12 cellular contexts compared by ENCODE assay signal in genomic region chr7:114832906-114833595, GRCh38.
DNase-seq lines count a peak whose midpoint lies in the region; ATAC-seq and TF ChIP-seq lines count a peak whose summit lies in the region.
"Had no signal": no experiment of that assay in that cellular context is flagged by ENCODE, and none has a peak within 500 bp of the region (broad histone marks: within the 10 kb centered on the region; RNA-seq: fewer than 3 reads in every experiment).

No MANE protein-coding gene starts in this region.

- no peak overlapping the region for H2AFZ ChIP-seq in osteoblast (ENCODE audit: low read length)

- no peak overlapping the region for H3K4me2 ChIP-seq in osteoblast (ENCODE audit: insufficient read depth, low read length)

- H3K79me2 ChIP-seq in osteoblast (ENCODE audit: insufficient read depth, low read length), result no peaks in the 10 kb centered on the region

- H3K36me3 Mint-ChIP-seq in activated CD8-positive, alpha-beta T cell treated with anti-CD3 and anti-CD28 coated beads for 36 hours (ENCODE audit: low read depth), result no peaks in the 10 kb centered on the region
- peaks cover 2% of the 10 kb centered on the region for H3K36me3 Mint-ChIP-seq in activated CD8-positive, alpha-beta T cell treated with anti-CD3 and anti-CD28 coated beads, Interleukin-2, amount 10 ng/mL, durations not matched to agents 7 days and 5 days (ENCODE audit: low read depth)
- H3K36me3 Mint-ChIP-seq in stimulated activated effector memory CD8-positive, alpha-beta T cell treated with anti-CD3 and anti-CD28 coated beads, Interleukin-12 subunit alpha, Interleukin-12 subunit beta, amount 100 ng/mL, for 72 hours, result no peaks in the 10 kb centered on the region

- no peaks in the 10 kb centered on the region for H4K20me1 ChIP-seq in osteoblast (ENCODE audit: insufficient read depth, low read length)

- peak; percentile 87 for ATAC-seq in activated CD8-positive, alpha-beta T cell treated with anti-CD3 and anti-CD28 coated beads for 36 hours
- ATAC-seq in activated CD8-positive, alpha-beta T cell treated with anti-CD3 and anti-CD28 coated beads, Interleukin-2, amount 10 ng/mL, durations not matched to agents 7 days and 5 days, result no peak
- ATAC-seq in GM21515 (IDR thresholded peaks at IDR 0.05; ENCODE audit: unreplicated experiment) (peak; percentile 91), HG03108 (IDR thresholded peaks at IDR 0.05; ENCODE audit: unreplicated experiment) (peak; percentile 89)
- ATAC-seq in stimulated activated effector memory CD8-positive, alpha-beta T cell treated with anti-CD3 and anti-CD28 coated beads, Interleukin-12 subunit alpha, Interleukin-12 subunit beta, amount 100 ng/mL, for 72 hours, result peak; percentile 98

- H3K27me3 Mint-ChIP-seq in activated CD8-positive, alpha-beta T cell treated with anti-CD3 and anti-CD28 coated beads for 36 hours, result peaks cover 6% of the 10 kb centered on the region
- H3K27me3 Mint-ChIP-seq in activated CD8-positive, alpha-beta T cell treated with anti-CD3 and anti-CD28 coated beads, Interleukin-2, amount 10 ng/mL, durations not matched to agents 7 days and 5 days (ENCODE audit: low read depth), result no peaks in the 10 kb centered on the region

- POLR2A ChIA-PET in activated CD8-positive, alpha-beta T cell treated with anti-CD3 and anti-CD28 coated beads for 36 hours (lab: Charles Lee), result no interaction called here
- POLR2A ChIA-PET in activated CD8-positive, alpha-beta T cell treated with anti-CD3 and anti-CD28 coated beads, Interleukin-2, amount 10 ng/mL, durations not matched to agents 7 days and 5 days (lab: Charles Lee), result no interaction called here

- 65% methylated on average over 4 of the region's 4 CpGs for WGBS in prostate gland

- TF ChIP-seq CTCF in activated CD8-positive, alpha-beta T cell treated with anti-CD3 and anti-CD28 coated beads for 36 hours (IDR thresholded peaks at IDR 0.05), result no peak
- TF ChIP-seq CTCF in prostate gland (IDR thresholded peaks at IDR 0.05) (no peak), osteoblast (IDR thresholded peaks at IDR 0.05; ENCODE audit: extremely low read depth, low read depth, low read length) (no peak)

- peaks cover 5% of the 10 kb centered on the region for H3K9me3 Mint-ChIP-seq in activated CD8-positive, alpha-beta T cell treated with anti-CD3 and anti-CD28 coated beads for 36 hours
- H3K9me3 Mint-ChIP-seq in activated CD8-positive, alpha-beta T cell treated with anti-CD3 and anti-CD28 coated beads, Interleukin-2, amount 10 ng/mL, durations not matched to agents 7 days and 5 days (ENCODE audit: insufficient read depth), result no peaks in the 10 kb centered on the region
- H3K9me3 Mint-ChIP-seq in stimulated activated effector memory CD8-positive, alpha-beta T cell treated with anti-CD3 and anti-CD28 coated beads, Interleukin-12 subunit alpha, Interleukin-12 subunit beta, amount 100 ng/mL, for 72 hours, result no peaks in the 10 kb centered on the region

- no peaks in the 10 kb centered on the region for H3K4me1 ChIP-seq in prostate gland (replicated peaks)
- H3K4me1 ChIP-seq in osteoblast (ENCODE audit: insufficient read depth, low read length), result no peaks in the 10 kb centered on the region
- H3K4me1 ChIP-seq: tibial nerve had no signal

- H3K4me3 Mint-ChIP-seq in activated CD8-positive, alpha-beta T cell treated with anti-CD3 and anti-CD28 coated beads for 36 hours, result peak overlapping the region; percentile 28
- H3K4me3 Mint-ChIP-seq in activated CD8-positive, alpha-beta T cell treated with anti-CD3 and anti-CD28 coated beads, Interleukin-2, amount 10 ng/mL, durations not matched to agents 7 days and 5 days, result no peak overlapping the region
- peak overlapping the region; percentile 45 for H3K4me3 Mint-ChIP-seq in stimulated activated effector memory CD8-positive, alpha-beta T cell treated with anti-CD3 and anti-CD28 coated beads, Interleukin-12 subunit alpha, Interleukin-12 subunit beta, amount 100 ng/mL, for 72 hours

- no peak for TF ChIP-seq POLR2A in prostate gland (IDR thresholded peaks at IDR 0.05)

- H3K4me1 Mint-ChIP-seq in activated CD8-positive, alpha-beta T cell treated with anti-CD3 and anti-CD28 coated beads for 36 hours (ENCODE audit: low read depth), result peaks cover 22% of the 10 kb centered on the region
- H3K4me1 Mint-ChIP-seq in activated CD8-positive, alpha-beta T cell treated with anti-CD3 and anti-CD28 coated beads, Interleukin-2, amount 10 ng/mL, durations not matched to agents 7 days and 5 days (ENCODE audit: low read depth), result peaks cover 3% of the 10 kb centered on the region
- H3K4me1 Mint-ChIP-seq in stimulated activated effector memory CD8-positive, alpha-beta T cell treated with anti-CD3 and anti-CD28 coated beads, Interleukin-12 subunit alpha, Interleukin-12 subunit beta, amount 100 ng/mL, for 72 hours, result peaks cover 36% of the 10 kb centered on the region

- no peaks in the 10 kb centered on the region for H3K36me3 ChIP-seq in prostate gland
- no peaks in the 10 kb centered on the region for H3K36me3 ChIP-seq in osteoblast (ENCODE audit: insufficient read depth, low read length)
- H3K36me3 ChIP-seq: SJCRH30, tibial nerve had no signal

- DNase-seq in activated CD8-positive, alpha-beta T cell treated with anti-CD3 and anti-CD28 coated beads for 36 hours, result no peak
- DNase-seq in activated CD8-positive, alpha-beta T cell treated with anti-CD3 and anti-CD28 coated beads, Interleukin-2, amount 10 ng/mL, durations not matched to agents 7 days and 5 days, result no peak
- no peak for DNase-seq in stimulated activated effector memory CD8-positive, alpha-beta T cell treated with anti-CD3 and anti-CD28 coated beads, Interleukin-12 subunit alpha, Interleukin-12 subunit beta, amount 100 ng/mL, for 72 hours (ENCODE audit: low spot score in 2 of 2)
- no peak for DNase-seq in stimulated activated CD4-positive, alpha-beta T cell treated with anti-CD3 and anti-CD28 coated beads, Interleukin-2, amount 100 ng/mL, for 24 hours
- no peak for DNase-seq in prostate gland (ENCODE audit: low spot score)
- no peak for DNase-seq in osteoblast (ENCODE audit: insufficient read length, low spot score, missing footprints)
- DNase-seq: head of caudate nucleus, NCI-H2171 treated with DMSO at 0.1 percent for 48 hours, SJCRH30 had no signal

- H3K27ac Mint-ChIP-seq in activated CD8-positive, alpha-beta T cell treated with anti-CD3 and anti-CD28 coated beads for 36 hours, result peak overlapping the region; percentile 91
- H3K27ac Mint-ChIP-seq in activated CD8-positive, alpha-beta T cell treated with anti-CD3 and anti-CD28 coated beads, Interleukin-2, amount 10 ng/mL, durations not matched to agents 7 days and 5 days, result no peak overlapping the region
- H3K27ac Mint-ChIP-seq in stimulated activated effector memory CD8-positive, alpha-beta T cell treated with anti-CD3 and anti-CD28 coated beads, Interleukin-12 subunit alpha, Interleukin-12 subunit beta, amount 100 ng/mL, for 72 hours, result peak overlapping the region; percentile 29

- H3K4me3 ChIP-seq in prostate gland (no peak overlapping the region), osteoblast (ENCODE audit: insufficient read depth, low read length) (no peak overlapping the region)
- H3K4me3 ChIP-seq: SJCRH30, tibial nerve had no signal

- H3K9me3 ChIP-seq in prostate gland (no peaks in the 10 kb centered on the region), osteoblast (ENCODE audit: low read depth, low read length) (no peaks in the 10 kb centered on the region)
- H3K9me3 ChIP-seq: tibial nerve had no signal

- intact Hi-C loops in activated CD8-positive, alpha-beta T cell treated with anti-CD3 and anti-CD28 coated beads for 36 hours (cut with micrococcal nuclease), result no loop called here
- intact Hi-C loops in prostate gland (cut with DNase I), result no loop called here

- H3K27me3 ChIP-seq in prostate gland (replicated peaks; ENCODE audit: insufficient read depth) (no peaks in the 10 kb centered on the region), osteoblast (ENCODE audit: insufficient read depth, low read length) (no peaks in the 10 kb centered on the region)
- H3K27me3 ChIP-seq: SJCRH30, tibial nerve had no signal

- CTCF ChIA-PET in activated CD8-positive, alpha-beta T cell treated with anti-CD3 and anti-CD28 coated beads for 36 hours (lab: Charles Lee), result interaction anchor here (0.9 kb wide), 1 partner anchor 14 kb away, joined by 3 read pairs; no protein-coding TSS in a partner anchor
- CTCF ChIA-PET in activated CD8-positive, alpha-beta T cell treated with anti-CD3 and anti-CD28 coated beads, Interleukin-2, amount 10 ng/mL, durations not matched to agents 7 days and 5 days (lab: Charles Lee), result no interaction called here

- H3K27ac ChIP-seq in prostate gland, result no peak overlapping the region
- H3K27ac ChIP-seq in osteoblast (ENCODE audit: low read depth, low read length), result no peak overlapping the region
- H3K27ac ChIP-seq: SJCRH30, tibial nerve had no signal
